Comparison of ENCODE assay signal across 18 cellular contexts in genomic region chr22:36145881-36146280, GRCh38. TPM values are rescaled to one million over a fixed set of nuclear protein-coding genes. Genes with fewer than 3 reads are reported as not detected.
DNase-seq lines count a peak whose midpoint lies in the region; ATAC-seq and TF ChIP-seq lines count a peak whose summit lies in the region.
"Had no signal": no experiment of that assay in that cellular context is flagged by ENCODE, and none has a peak within 500 bp of the region (broad histone marks: within the 10 kb centered on the region; RNA-seq: fewer than 3 reads in every experiment).

No MANE protein-coding gene starts in this region.

- DNase-seq in EL = peak; percentile 43
- no peak for DNase-seq in psoas muscle
- DNase-seq in iPS-NIHi11 (ENCODE audit: low spot score) = no peak
- DNase-seq in medulla oblongata (ENCODE audit: extremely low spot score) = no peak
- DNase-seq: activated T-cell treated with anti-CD3 and anti-CD28 coated beads, Interleukin-2, amount 50 U/mL, for 48 hours; body of pancreas; glutamatergic neuron; NCI-H1092 treated with DMSO at 0.1 percent for 48 hours; NCI-H446 treated with DMSO at 0.1 percent for 48 hours; nephron progenitor cell; stimulated activated CD4-positive, alpha-beta T cell treated with anti-CD3 and anti-CD28 coated beads, Interleukin-4, amount 100 ng/mL, for 24 hours; SW 1271 had no signal

- intact Hi-C loops in psoas muscle (cut with DNase I) = loop anchor here (2.0 to 10.0 kb wide), 3 partner anchors 35 to 139 kb away; no protein-coding TSS in a partner anchor

- peaks cover 7% of the 10 kb centered on the region for H3K36me3 Mint-ChIP-seq in IgD-negative memory B cell

- H3K27ac Mint-ChIP-seq in IgD-negative memory B cell = peak overlapping the region in 2 of 3 donors; percentile 37 to 82
- H3K27ac Mint-ChIP-seq: nephron progenitor cell had no signal

- ATAC-seq in esophagus mucosa = peak; percentile 13
- peak in 3 of 4 donors; percentile 26 to 41 (median 33) for ATAC-seq in psoas muscle
- ATAC-seq in GM21381 (IDR thresholded peaks at IDR 0.05; ENCODE audit: unreplicated experiment) = no peak
- ATAC-seq: activated CD4-positive, CD25-positive, alpha-beta regulatory T cell treated with anti-CD3 and anti-CD28 coated beads, Interleukin-2, amount 50 U/mL, for 24 hours had no signal

- no peaks in the 10 kb centered on the region for H3K9me3 ChIP-seq in psoas muscle
- H3K9me3 ChIP-seq: body of pancreas had no signal

- peaks cover 0 to 33% of the 10 kb centered on the region in 2 donors for H3K36me3 ChIP-seq in psoas muscle (ENCODE audit: insufficient read depth in 1 of 2, low read depth in 1 of 2)

- H3K27me3 Mint-ChIP-seq in IgD-negative memory B cell = no peaks in the 10 kb centered on the region

- H3K27me3 ChIP-seq in psoas muscle (ENCODE audit: insufficient read depth in 3 of 3, low read length in 2 of 3) = no peaks in the 10 kb centered on the region
- H3K27me3 ChIP-seq: body of pancreas had no signal

- H3K4me1 ChIP-seq in psoas muscle = peaks cover 4% of the 10 kb centered on the region
- H3K4me1 ChIP-seq: body of pancreas had no signal

- H3K4me3 ChIP-seq in psoas muscle = no peak overlapping the region
- H3K4me3 ChIP-seq: body of pancreas had no signal

- no peaks in the 10 kb centered on the region for H3K9me3 Mint-ChIP-seq in IgD-negative memory B cell

- H3K4me3 Mint-ChIP-seq in IgD-negative memory B cell = no peak overlapping the region
- H3K4me3 Mint-ChIP-seq: CD14-positive monocyte, nephron progenitor cell had no signal

- no peak overlapping the region for H3K27ac ChIP-seq in psoas muscle
- H3K27ac ChIP-seq: body of pancreas had no signal

- H3K4me1 Mint-ChIP-seq in IgD-negative memory B cell = peaks cover 3 to 5% (median 5%) of the 10 kb centered on the region in 3 donors

- 48 to 60% (median 60%) methylated on average over 3 to 4 of the region's 4 CpGs for WGBS in psoas muscle, 3 donors

- TF ChIP-seq CTCF in psoas muscle (IDR thresholded peaks at IDR 0.05) = no peak

RNA-seq across cellular contexts. Expression of gene APOL3, which starts 14.7 kb away (rescaled TPM):
- 52.0 TPM for polyA plus RNA-seq in IgD-negative memory B cell
- 8.7 TPM for total RNA-seq in esophagus mucosa
- 10 to 100 TPM; 15.1 to 24.1 (median 18.3) TPM for total RNA-seq in psoas muscle
- 10 to 100 TPM; 11.1 to 16.3 (median 15.1) TPM for polyA plus RNA-seq in psoas muscle

RNA-seq across cellular contexts. Expression of gene APOL4, which starts 55.7 kb away (rescaled TPM):
- polyA plus RNA-seq in IgD-negative memory B cell (not detected), psoas muscle (1 to 10 TPM; 1.1 to 2.1 (median 1.6) TPM)
- total RNA-seq in esophagus mucosa (3.5 TPM), psoas muscle (1 to 10 TPM in 3 of 4 donors, under 1 TPM in 1; 0.86 to 6.8 (median 2.5) TPM)
- total RNA-seq: OCI-LY7 had no signal
